1 cellular context compared by ENCODE assay signal in the genomic region with DNA sequence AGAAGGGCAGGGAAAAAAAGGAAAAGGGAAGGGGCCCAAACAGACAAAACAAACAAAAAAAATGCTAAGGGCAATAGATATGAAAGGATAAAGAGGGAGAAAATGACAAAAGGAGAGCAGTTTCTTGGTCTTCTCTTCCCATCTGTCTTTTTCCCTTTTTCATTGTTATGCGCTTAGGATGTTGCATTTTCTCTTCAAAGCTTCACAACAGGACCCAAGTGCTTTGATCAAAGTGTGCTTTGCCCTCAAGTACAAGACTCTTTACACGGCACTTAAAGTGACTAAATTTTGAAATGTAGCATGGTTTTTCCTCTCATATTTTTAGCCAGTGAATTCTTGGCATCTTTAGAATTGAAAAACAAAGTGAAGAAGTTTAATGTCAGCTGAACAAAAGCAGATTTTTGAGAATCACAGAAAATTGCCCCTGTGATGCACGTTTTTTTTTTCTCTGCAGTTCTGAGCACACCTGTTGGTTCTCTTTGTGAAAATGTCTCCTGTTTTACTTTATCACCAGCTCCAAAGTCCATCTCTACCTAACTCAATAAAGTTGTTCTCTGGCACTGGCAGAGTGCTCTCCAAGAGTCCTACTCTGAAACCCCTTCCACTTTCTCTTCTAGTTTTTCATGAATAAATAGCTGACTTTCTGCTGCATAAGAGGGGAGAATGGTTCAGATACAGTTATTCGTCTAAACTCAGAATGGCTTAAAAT.
TF ChIP-seq lines count a peak whose summit lies in the region.

No MANE protein-coding gene starts in this region.

TF ChIP-seq in H1, 55 proteins besides CTCF, POLR2A, EP300 and RAD21:
- TF ChIP-seq, protein P1, sequence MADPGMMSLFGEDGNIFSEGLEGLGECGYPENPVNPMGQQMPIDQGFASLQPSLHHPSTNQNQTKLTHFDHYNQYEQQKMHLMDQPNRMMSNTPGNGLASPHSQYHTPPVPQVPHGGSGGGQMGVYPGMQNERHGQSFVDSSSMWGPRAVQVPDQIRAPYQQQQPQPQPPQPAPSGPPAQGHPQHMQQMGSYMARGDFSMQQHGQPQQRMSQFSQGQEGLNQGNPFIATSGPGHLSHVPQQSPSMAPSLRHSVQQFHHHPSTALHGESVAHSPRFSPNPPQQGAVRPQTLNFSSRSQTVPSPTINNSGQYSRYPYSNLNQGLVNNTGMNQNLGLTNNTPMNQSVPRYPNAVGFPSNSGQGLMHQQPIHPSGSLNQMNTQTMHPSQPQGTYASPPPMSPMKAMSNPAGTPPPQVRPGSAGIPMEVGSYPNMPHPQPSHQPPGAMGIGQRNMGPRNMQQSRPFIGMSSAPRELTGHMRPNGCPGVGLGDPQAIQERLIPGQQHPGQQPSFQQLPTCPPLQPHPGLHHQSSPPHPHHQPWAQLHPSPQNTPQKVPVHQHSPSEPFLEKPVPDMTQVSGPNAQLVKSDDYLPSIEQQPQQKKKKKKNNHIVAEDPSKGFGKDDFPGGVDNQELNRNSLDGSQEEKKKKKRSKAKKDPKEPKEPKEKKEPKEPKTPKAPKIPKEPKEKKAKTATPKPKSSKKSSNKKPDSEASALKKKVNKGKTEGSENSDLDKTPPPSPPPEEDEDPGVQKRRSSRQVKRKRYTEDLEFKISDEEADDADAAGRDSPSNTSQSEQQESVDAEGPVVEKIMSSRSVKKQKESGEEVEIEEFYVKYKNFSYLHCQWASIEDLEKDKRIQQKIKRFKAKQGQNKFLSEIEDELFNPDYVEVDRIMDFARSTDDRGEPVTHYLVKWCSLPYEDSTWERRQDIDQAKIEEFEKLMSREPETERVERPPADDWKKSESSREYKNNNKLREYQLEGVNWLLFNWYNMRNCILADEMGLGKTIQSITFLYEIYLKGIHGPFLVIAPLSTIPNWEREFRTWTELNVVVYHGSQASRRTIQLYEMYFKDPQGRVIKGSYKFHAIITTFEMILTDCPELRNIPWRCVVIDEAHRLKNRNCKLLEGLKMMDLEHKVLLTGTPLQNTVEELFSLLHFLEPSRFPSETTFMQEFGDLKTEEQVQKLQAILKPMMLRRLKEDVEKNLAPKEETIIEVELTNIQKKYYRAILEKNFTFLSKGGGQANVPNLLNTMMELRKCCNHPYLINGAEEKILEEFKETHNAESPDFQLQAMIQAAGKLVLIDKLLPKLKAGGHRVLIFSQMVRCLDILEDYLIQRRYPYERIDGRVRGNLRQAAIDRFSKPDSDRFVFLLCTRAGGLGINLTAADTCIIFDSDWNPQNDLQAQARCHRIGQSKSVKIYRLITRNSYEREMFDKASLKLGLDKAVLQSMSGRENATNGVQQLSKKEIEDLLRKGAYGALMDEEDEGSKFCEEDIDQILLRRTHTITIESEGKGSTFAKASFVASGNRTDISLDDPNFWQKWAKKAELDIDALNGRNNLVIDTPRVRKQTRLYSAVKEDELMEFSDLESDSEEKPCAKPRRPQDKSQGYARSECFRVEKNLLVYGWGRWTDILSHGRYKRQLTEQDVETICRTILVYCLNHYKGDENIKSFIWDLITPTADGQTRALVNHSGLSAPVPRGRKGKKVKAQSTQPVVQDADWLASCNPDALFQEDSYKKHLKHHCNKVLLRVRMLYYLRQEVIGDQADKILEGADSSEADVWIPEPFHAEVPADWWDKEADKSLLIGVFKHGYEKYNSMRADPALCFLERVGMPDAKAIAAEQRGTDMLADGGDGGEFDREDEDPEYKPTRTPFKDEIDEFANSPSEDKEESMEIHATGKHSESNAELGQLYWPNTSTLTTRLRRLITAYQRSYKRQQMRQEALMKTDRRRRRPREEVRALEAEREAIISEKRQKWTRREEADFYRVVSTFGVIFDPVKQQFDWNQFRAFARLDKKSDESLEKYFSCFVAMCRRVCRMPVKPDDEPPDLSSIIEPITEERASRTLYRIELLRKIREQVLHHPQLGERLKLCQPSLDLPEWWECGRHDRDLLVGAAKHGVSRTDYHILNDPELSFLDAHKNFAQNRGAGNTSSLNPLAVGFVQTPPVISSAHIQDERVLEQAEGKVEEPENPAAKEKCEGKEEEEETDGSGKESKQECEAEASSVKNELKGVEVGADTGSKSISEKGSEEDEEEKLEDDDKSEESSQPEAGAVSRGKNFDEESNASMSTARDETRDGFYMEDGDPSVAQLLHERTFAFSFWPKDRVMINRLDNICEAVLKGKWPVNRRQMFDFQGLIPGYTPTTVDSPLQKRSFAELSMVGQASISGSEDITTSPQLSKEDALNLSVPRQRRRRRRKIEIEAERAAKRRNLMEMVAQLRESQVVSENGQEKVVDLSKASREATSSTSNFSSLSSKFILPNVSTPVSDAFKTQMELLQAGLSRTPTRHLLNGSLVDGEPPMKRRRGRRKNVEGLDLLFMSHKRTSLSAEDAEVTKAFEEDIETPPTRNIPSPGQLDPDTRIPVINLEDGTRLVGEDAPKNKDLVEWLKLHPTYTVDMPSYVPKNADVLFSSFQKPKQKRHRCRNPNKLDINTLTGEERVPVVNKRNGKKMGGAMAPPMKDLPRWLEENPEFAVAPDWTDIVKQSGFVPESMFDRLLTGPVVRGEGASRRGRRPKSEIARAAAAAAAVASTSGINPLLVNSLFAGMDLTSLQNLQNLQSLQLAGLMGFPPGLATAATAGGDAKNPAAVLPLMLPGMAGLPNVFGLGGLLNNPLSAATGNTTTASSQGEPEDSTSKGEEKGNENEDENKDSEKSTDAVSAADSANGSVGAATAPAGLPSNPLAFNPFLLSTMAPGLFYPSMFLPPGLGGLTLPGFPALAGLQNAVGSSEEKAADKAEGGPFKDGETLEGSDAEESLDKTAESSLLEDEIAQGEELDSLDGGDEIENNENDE (IDR thresholded peaks at IDR 0.05; ENCODE audit: insufficient replicate concordance, low read length) = peak; percentile 87
- peak; percentile 92 for TF ChIP-seq NANOG (IDR thresholded peaks at IDR 0.05; ENCODE audit: insufficient read depth, low read depth, low read length, poor library complexity, severe bottlenecking)
- TF ChIP-seq JUN (IDR thresholded peaks at IDR 0.05; ENCODE audit: low read depth, low read length) = no peak
- peak; percentile 69; the same call in 1 of the 2 replicates for TF ChIP-seq TCF12 (IDR thresholded peaks at IDR 0.05; ENCODE audit: low read depth, low read length)
- TF ChIP-seq POU5F1 (IDR thresholded peaks at IDR 0.05; ENCODE audit: low read depth, low read length) = peak; percentile 98
- TF ChIP-seq HDAC2 (IDR thresholded peaks at IDR 0.05; ENCODE audit: borderline replicate concordance in 1 of 2, low read depth in 2 of 2, low read length in 2 of 2) = no peak
- no peak for TF ChIP-seq JUND (IDR thresholded peaks at IDR 0.05; ENCODE audit: low read length)
